Comparison of ENCODE assay signal across 8 cellular contexts in the genomic region with DNA sequence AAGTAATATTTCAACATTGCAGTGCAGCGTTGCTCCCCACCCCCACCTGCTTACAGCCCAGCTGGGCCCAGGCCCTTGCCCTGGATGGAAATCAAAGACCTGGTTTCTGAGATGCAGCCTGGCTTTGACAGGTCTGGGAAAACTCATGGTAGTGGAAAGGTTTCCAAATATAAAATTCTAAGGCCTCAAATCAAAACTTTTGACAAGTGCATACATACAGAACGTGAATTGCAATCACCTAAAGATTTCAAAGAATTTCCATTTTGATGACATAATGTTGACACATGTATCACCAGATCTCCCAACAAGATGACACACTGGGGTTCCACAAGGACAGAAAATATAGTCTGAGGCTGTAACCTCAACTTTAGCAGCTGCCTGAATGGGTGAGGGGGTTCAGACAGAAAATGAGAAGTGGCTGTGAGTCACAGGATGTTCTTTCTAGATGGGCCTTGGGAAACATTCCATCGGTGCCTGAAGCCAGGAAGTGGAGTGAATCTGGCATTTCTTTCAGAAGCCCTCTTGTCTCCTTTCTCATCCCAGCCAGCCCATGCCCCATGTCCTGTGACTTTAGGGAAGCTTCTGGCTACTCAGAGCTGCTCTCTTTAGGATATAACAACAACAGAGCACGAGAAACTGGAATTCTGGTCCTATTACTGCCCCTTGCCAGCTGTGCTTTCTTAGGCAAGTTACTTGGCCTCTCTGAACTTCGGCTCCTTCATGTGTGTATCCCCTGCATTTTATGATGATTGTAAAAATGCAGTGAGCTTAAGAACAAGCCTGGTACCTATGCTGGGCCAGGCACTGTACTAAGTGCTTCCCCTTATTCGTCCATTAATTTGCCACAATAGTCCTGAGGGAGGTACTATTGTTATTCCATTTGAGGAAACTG. TPM values are rescaled to one million over a fixed set of nuclear protein-coding genes. Genes with fewer than 3 reads are reported as not detected.
A peak's percentile ranks its signal among the peaks of the same experiment; 100 is the strongest.
DNase-seq lines count a peak whose midpoint lies in the region.

No MANE protein-coding gene starts in this region.

- H3K9me3 ChIP-seq in SJSA1 (replicated peaks): no peaks in the 10 kb centered on the region

- no peaks in the 10 kb centered on the region for H3K27me3 ChIP-seq in SJSA1 (replicated peaks)

- H3K4me1 ChIP-seq in SJSA1 (replicated peaks): peaks cover 59% of the 10 kb centered on the region

- H3K27ac ChIP-seq in SJSA1: peak overlapping the region; percentile 93

- no peaks in the 10 kb centered on the region for H3K36me3 ChIP-seq in SJSA1

- DNase-seq in ELR (ENCODE audit: low read depth) (peak; percentile 100), SJSA1 (ENCODE audit: low read depth in 1 of 2, low spot score in 2 of 2) (peak; percentile 83 to 90), globus pallidus (ENCODE audit: low spot score) (peak; percentile 43), pulmonary artery endothelial cell (ENCODE audit: low read depth, low spot score) (peak; percentile 81), NCI-H2107 (lab: John Stamatoyannopoulos, UW) (no peak), NCI-H2171 treated with DMSO at 0.1 percent for 48 hours (lab: John Stamatoyannopoulos, UW) (no peak), NCI-H2227 treated with DMSO at 0.1 percent for 48 hours (lab: John Stamatoyannopoulos, UW) (no peak), NCI-H1436 (lab: John Stamatoyannopoulos, UW) (no peak)

- H3K4me3 ChIP-seq in SJSA1: no peak overlapping the region

RNA-seq across cellular contexts. Expression of gene ABCA1, which starts 54.8 kb away (rescaled TPM):
- 4.7 and 8.9 TPM in 2 replicates for total RNA-seq in SJSA1 (2014; rRNA removed; shearing (Covaris generic))
- total RNA-seq in pulmonary artery endothelial cell: 5.9 and 7.2 TPM in 2 replicates

Comparison
In these comparisons a context has a peak if more than half of its experiments do, and no peak if none do; other contexts are left out.
1. DNase-seq: peak in ELR (single experiment), SJSA1 (2 of 2), globus pallidus (single experiment) and pulmonary artery endothelial cell (single experiment); none in NCI-H2107 (single experiment), NCI-H2171 treated with DMSO at 0.1 percent for 48 hours (single experiment), NCI-H2227 treated with DMSO at 0.1 percent for 48 hours (single experiment) and NCI-H1436 (single experiment).